8 cellular contexts compared by ENCODE assay signal in genomic region chr12:58443273-58443980, GRCh38.
DNase-seq lines count a peak whose midpoint lies in the region; ATAC-seq and TF ChIP-seq lines count a peak whose summit lies in the region.

No MANE protein-coding gene starts in this region.

- no peaks in the 10 kb centered on the region for H3K36me3 Mint-ChIP-seq in brain
- H3K36me3 Mint-ChIP-seq in nephron (ENCODE audit: low read depth), result no peaks in the 10 kb centered on the region

- H3K4me1 Mint-ChIP-seq in brain, result no peaks in the 10 kb centered on the region
- peaks cover 12% of the 10 kb centered on the region for H3K4me1 Mint-ChIP-seq in nephron

- DNase-seq in Daoy (ENCODE audit: low read depth) (peak; percentile 47), HT-29 (ENCODE audit: low spot score) (peak; percentile 60), dedifferentiated amniotic fluid mesenchymal stem cell (ENCODE audit: extremely low spot score) (no peak)

- peak; percentile 34 to 38 for TF ChIP-seq CTCF in brain (conservative IDR thresholded peaks at IDR 0.05)
- TF ChIP-seq CTCF in nephron (IDR thresholded peaks at IDR 0.05; ENCODE audit: unreplicated experiment in 3 of 3), result peak in 2 of 3 experiments; percentile 12 to 19

- H3K4me3 Mint-ChIP-seq in brain (no peak overlapping the region), nephron (no peak overlapping the region)

- peaks cover 10% of the 10 kb centered on the region for H3K27me3 Mint-ChIP-seq in brain
- H3K27me3 Mint-ChIP-seq in nephron (ENCODE audit: low read depth), result no peaks in the 10 kb centered on the region

- H3K9me3 Mint-ChIP-seq in brain, result no peaks in the 10 kb centered on the region
- H3K9me3 Mint-ChIP-seq in nephron, result no peaks in the 10 kb centered on the region

- H3K27ac Mint-ChIP-seq in brain, result no peak overlapping the region
- H3K27ac Mint-ChIP-seq in nephron, result no peak overlapping the region

- ATAC-seq in GM19468 (IDR thresholded peaks at IDR 0.05; ENCODE audit: extremely low read depth, unreplicated experiment) (peak; percentile 65), GM21526 (IDR thresholded peaks at IDR 0.05; ENCODE audit: low FRiP score, unreplicated experiment) (no peak), HG03039 (IDR thresholded peaks at IDR 0.05; ENCODE audit: unreplicated experiment) (no peak)
